Comparison of ENCODE assay signal across 9 cellular contexts in the genomic region with DNA sequence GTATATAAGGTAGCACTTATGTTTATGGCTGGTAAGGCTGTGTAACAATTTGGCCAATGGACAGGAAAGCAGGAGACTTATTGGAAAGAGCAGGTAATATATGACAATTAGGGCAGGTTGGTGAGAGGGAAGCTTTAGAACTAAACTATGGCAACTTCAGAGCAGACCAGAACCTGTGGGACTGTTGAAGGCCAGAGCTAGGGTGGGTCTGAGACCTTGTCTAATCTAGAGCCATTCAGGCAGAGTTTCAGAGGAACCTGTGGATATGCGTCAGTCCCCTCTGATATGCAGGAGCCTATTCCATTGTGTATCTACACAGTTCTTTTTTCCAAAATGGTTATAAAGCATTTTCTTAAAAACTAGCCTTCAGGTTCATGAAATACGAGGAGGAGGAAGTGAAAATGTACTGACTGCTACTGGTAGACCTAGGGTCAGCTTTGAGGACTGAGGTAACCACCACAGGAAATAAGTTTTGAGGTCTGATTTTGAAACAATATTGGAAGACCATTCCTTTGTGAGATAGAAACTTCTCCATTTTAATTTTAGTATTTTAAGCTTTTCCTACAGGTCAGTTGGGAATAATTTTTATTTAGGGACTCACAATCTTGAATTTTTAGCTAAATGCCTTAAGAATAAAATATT. TPM values are rescaled to one million over a fixed set of nuclear protein-coding genes. Genes with fewer than 3 reads are reported as not detected.
DNase-seq lines count a peak whose midpoint lies in the region; ATAC-seq and TF ChIP-seq lines count a peak whose summit lies in the region.
"Had no signal": no experiment of that assay in that cellular context is flagged by ENCODE, and none has a peak within 500 bp of the region (broad histone marks: within the 10 kb centered on the region; RNA-seq: fewer than 3 reads in every experiment).

No MANE protein-coding gene starts in this region.

- H3K9me3 ChIP-seq in hepatocyte (ENCODE audit: low read depth) (no peaks in the 10 kb centered on the region), suprapubic skin (no peaks in the 10 kb centered on the region)

- H3K4me1 ChIP-seq in hepatocyte (ENCODE audit: insufficient read depth) (peaks cover 17% of the 10 kb centered on the region), suprapubic skin (peaks cover 33% of the 10 kb centered on the region)

- H3K27me3 ChIP-seq in hepatocyte: no peaks in the 10 kb centered on the region
- no peaks in the 10 kb centered on the region for H3K27me3 ChIP-seq in suprapubic skin

- H3K4me3 Mint-ChIP-seq in immature natural killer cell: peak overlapping the region in 2 of 5 donors; percentile 15 to 17

- no peaks in the 10 kb centered on the region for H3K36me3 Mint-ChIP-seq in immature natural killer cell

- peaks cover 14 to 52% of the 10 kb centered on the region in 2 donors for H3K4me1 Mint-ChIP-seq in immature natural killer cell

- H3K36me3 ChIP-seq in hepatocyte (replicated peaks; ENCODE audit: insufficient read depth, low read depth) (no peaks in the 10 kb centered on the region), suprapubic skin (no peaks in the 10 kb centered on the region)

- DNase-seq in hepatocyte (ENCODE audit: low spot score): no peak
- no peak for DNase-seq in NCI-H2081 (lab: John Stamatoyannopoulos, UW)
- no peak for DNase-seq in immature natural killer cell
- DNase-seq in suprapubic skin (ENCODE audit: low spot score in 2 of 2): no peak
- DNase-seq in SHP77 treated with DMSO at 0.1 percent for 48 hours (lab: John Stamatoyannopoulos, UW): no peak
- DNase-seq: SW 1271 had no signal

- no peak for TF ChIP-seq CTCF in hepatocyte (IDR thresholded peaks at IDR 0.05; ENCODE audit: poor library complexity)
- no peak for TF ChIP-seq CTCF in suprapubic skin (IDR thresholded peaks at IDR 0.05)

- ATAC-seq in GM18511 (IDR thresholded peaks at IDR 0.05; ENCODE audit: unreplicated experiment): peak; percentile 48
- peak; percentile 36 for ATAC-seq in GM21737 (IDR thresholded peaks at IDR 0.05; ENCODE audit: unreplicated experiment)
- ATAC-seq in HG03571 (IDR thresholded peaks at IDR 0.05; ENCODE audit: unreplicated experiment): peak; percentile 43

- TF ChIP-seq EP300 in suprapubic skin (IDR thresholded peaks at IDR 0.05): no peak

- H3K27ac ChIP-seq in hepatocyte (peak overlapping the region; percentile 62), suprapubic skin (no peak overlapping the region)

- no peak overlapping the region for H3K4me3 ChIP-seq in hepatocyte
- no peak overlapping the region for H3K4me3 ChIP-seq in suprapubic skin

- peaks cover 82% of the 10 kb centered on the region for H3K79me2 ChIP-seq in hepatocyte

- H4K20me1 ChIP-seq in hepatocyte (ENCODE audit: insufficient read depth, poor library complexity, severe bottlenecking): peaks cover 21% of the 10 kb centered on the region

- H3K27ac Mint-ChIP-seq in immature natural killer cell: no peak overlapping the region

- H3K9me3 Mint-ChIP-seq in immature natural killer cell: no peaks in the 10 kb centered on the region

- 94% methylated on average over 2 of the region's 2 CpGs for WGBS in hepatocyte (ENCODE audit: low lambda C conversion rate, missing lambda C conversion rate)
- 92% methylated on average over 2 of the region's 2 CpGs for WGBS in suprapubic skin

- H3K4me2 ChIP-seq in hepatocyte: peak overlapping the region; percentile 8

- H3K27me3 Mint-ChIP-seq in immature natural killer cell (ENCODE audit: low read depth in 3 of 3): peaks cover 0 to 5% (median 0%) of the 10 kb centered on the region in 3 donors

- TF ChIP-seq POLR2A in suprapubic skin (IDR thresholded peaks at IDR 0.05): no peak

- no peaks in the 10 kb centered on the region for H3K9me2 ChIP-seq in hepatocyte (replicated peaks; ENCODE audit: insufficient read depth)

- no peak overlapping the region for H2AFZ ChIP-seq in hepatocyte

RNA-seq across cellular contexts. Expression of a gene that starts 37.6 kb away (rescaled TPM):
- 51.1 and 56.0 TPM in 2 replicates for total RNA-seq in hepatocyte
- 31.9 and 34.6 TPM in 2 replicates for polyA plus RNA-seq in hepatocyte
- 1 to 10 TPM; 2.7 to 5.4 (median 5.2) TPM for polyA plus RNA-seq in immature natural killer cell
- total RNA-seq in suprapubic skin: 100 to 1,000 TPM in 2 of 4 donors, 10 to 100 TPM in 2; 58.2 to 128 (median 95.0) TPM
